Comparison of ENCODE assay signal across 8 cellular contexts in genomic region chr15:72197460-72198409, GRCh38. TPM values are rescaled to one million over a fixed set of nuclear protein-coding genes. Genes with fewer than 3 reads are reported as not detected.
DNase-seq lines count a peak whose midpoint lies in the region; TF ChIP-seq lines count a peak whose summit lies in the region.

TSS of gene GRAMD2A (minus strand) at chr15:72197787.

- in situ Hi-C loops in astrocyte of the cerebellum (cut with HindIII; ENCODE audit: low sequenced_read_pairs) = no loop called here

- peaks cover 10 to 49% (median 44%) of the 10 kb centered on the region in 6 donors for H3K36me3 ChIP-seq in spleen

- H3K4me3 ChIP-seq in astrocyte of the cerebellum (ENCODE audit: low read depth, low read length) = peak within 1 kb of the TSS; percentile 27
- peak within 1 kb of the TSS; percentile 76 for H3K4me3 ChIP-seq in iPS-18c (ENCODE audit: insufficient read depth, low read depth, low read length)
- peak within 1 kb of the TSS; percentile 7 to 68 (median 34) for H3K4me3 ChIP-seq in spleen

- no peak within 1 kb of the TSS for H3K27ac ChIP-seq in spleen

- no peak for TF ChIP-seq POLR2A in spleen (IDR thresholded peaks at IDR 0.05)

- H3K9me3 ChIP-seq in iPS-18c (ENCODE audit: control insufficient read depth, insufficient read depth, low read length) (no peaks in the 10 kb centered on the region), spleen (no peaks in the 10 kb centered on the region)

- 13 to 52% (median 26%) methylated on average over 14 to 85 of the region's 85 CpGs for WGBS in spleen, 5 donors

- no peak for TF ChIP-seq CTCF in astrocyte of the cerebellum (IDR thresholded peaks at IDR 0.05; ENCODE audit: low read depth, low read length, missing control alignments)
- no peak for TF ChIP-seq CTCF in spleen (IDR thresholded peaks at IDR 0.05 in 8 of 11, conservative IDR thresholded peaks at IDR 0.05 in 3 of 11)

- DNase-seq in NCI-H1694 (lab: John Stamatoyannopoulos, UW) (peak; percentile 5), NCI-H1694 treated with DMSO at 0.1 percent for 48 hours (lab: John Stamatoyannopoulos, UW) (no peak), NCI-H460 (ENCODE audit: extremely low read depth, low read depth) (peak; percentile 42), astrocyte of the cerebellum (ENCODE audit: low read depth) (no peak), spleen (peak; percentile 73), posterior vena cava (ENCODE audit: low spot score) (no peak), SIG-M5 (lab: John Stamatoyannopoulos, UW) (no peak)

- peaks cover 0 to 48% (median 16%) of the 10 kb centered on the region in 7 donors for H3K27me3 ChIP-seq in spleen (replicated peaks in 1 of 7)

- intact Hi-C loops in spleen (cut with DNase I; ENCODE audit: low total_unique reads) (no loop called here), posterior vena cava (cut with DNase I) (no loop called here)

- peaks cover 0 to 67% (median 27%) of the 10 kb centered on the region in 6 donors for H3K4me1 ChIP-seq in spleen

RNA-seq across cellular contexts. Expression of gene GRAMD2A, which starts in this region (rescaled TPM):
- total RNA-seq in NCI-H460 (2014; rRNA removed; shearing (Covaris generic)) = 0.25 and 0.43 TPM in 2 replicates
- polyA plus RNA-seq in NCI-H460 (2014; cell fraction: nucleus; rRNA removed) = 0.88 TPM in 1 of 2 replicates, not detected in the other
- total RNA-seq in spleen (under 1 TPM in 1 of 7 donors, not detected in 6; 0.34 TPM), posterior vena cava (under 1 TPM in 1 of 2 donors, not detected in 1; 0.10 TPM)
- polyA plus RNA-seq in spleen = under 1 TPM; 0.03 to 0.11 (median 0.06) TPM

Comparison
In these comparisons a context has a peak if more than half of its experiments do, and no peak if none do; other contexts are left out.
1. Peak in DNase-seq in NCI-H460; RNA of the gene not detected or under 1 TPM.
2. Peak in DNase-seq and H3K4me3 ChIP-seq in spleen; RNA of the gene not detected or under 1 TPM.